In genomic region chr11:66472054-66472453, GRCh38 we compare ENCODE assay signal across 1 cellular context.
TF ChIP-seq lines count a peak whose summit lies in the region.

No MANE protein-coding gene starts in this region.

TF ChIP-seq in K562, 482 proteins besides CTCF, POLR2A, EP300 and RAD21:
- no peak for TF ChIP-seq HMGN3 (IDR thresholded peaks at IDR 0.05; ENCODE audit: borderline replicate concordance, extremely low read depth, insufficient read length, low read depth, low read length)
- TF ChIP-seq ZBTB49 (CRISPR knock-in tag; IDR thresholded peaks at IDR 0.05; ENCODE audit: borderline replicate concordance), result no peak
- peak; percentile 59 for TF ChIP-seq EGR1 (conservative IDR thresholded peaks at IDR 0.05)
- TF ChIP-seq, protein P1, sequence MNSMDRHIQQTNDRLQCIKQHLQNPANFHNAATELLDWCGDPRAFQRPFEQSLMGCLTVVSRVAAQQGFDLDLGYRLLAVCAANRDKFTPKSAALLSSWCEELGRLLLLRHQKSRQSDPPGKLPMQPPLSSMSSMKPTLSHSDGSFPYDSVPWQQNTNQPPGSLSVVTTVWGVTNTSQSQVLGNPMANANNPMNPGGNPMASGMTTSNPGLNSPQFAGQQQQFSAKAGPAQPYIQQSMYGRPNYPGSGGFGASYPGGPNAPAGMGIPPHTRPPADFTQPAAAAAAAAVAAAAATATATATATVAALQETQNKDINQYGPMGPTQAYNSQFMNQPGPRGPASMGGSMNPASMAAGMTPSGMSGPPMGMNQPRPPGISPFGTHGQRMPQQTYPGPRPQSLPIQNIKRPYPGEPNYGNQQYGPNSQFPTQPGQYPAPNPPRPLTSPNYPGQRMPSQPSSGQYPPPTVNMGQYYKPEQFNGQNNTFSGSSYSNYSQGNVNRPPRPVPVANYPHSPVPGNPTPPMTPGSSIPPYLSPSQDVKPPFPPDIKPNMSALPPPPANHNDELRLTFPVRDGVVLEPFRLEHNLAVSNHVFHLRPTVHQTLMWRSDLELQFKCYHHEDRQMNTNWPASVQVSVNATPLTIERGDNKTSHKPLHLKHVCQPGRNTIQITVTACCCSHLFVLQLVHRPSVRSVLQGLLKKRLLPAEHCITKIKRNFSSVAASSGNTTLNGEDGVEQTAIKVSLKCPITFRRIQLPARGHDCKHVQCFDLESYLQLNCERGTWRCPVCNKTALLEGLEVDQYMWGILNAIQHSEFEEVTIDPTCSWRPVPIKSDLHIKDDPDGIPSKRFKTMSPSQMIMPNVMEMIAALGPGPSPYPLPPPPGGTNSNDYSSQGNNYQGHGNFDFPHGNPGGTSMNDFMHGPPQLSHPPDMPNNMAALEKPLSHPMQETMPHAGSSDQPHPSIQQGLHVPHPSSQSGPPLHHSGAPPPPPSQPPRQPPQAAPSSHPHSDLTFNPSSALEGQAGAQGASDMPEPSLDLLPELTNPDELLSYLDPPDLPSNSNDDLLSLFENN (IDR thresholded peaks at IDR 0.05; ENCODE audit: low read depth in 2 of 2, low read length in 2 of 2), result no peak
- TF ChIP-seq MYBL2 (IDR thresholded peaks at IDR 0.05; ENCODE audit: low read depth), result no peak
- TF ChIP-seq MYBL2 (CRISPR knock-in tag; IDR thresholded peaks at IDR 0.05; ENCODE audit: borderline replicate concordance), result no peak
- peak; percentile 79 for TF ChIP-seq CBFA2T3 (IDR thresholded peaks at IDR 0.05)
- TF ChIP-seq ERF (CRISPR knock-in tag; IDR thresholded peaks at IDR 0.05), result no peak
- TF ChIP-seq CBFA2T2 (conservative IDR thresholded peaks at IDR 0.05), result peak; percentile 69
- TF ChIP-seq TRIM24 (IDR thresholded peaks at IDR 0.05), result no peak
- no peak for TF ChIP-seq FOXP1 (CRISPR knock-in tag; IDR thresholded peaks at IDR 0.05)
- no peak for TF ChIP-seq TOE1 (IDR thresholded peaks at IDR 0.05; ENCODE audit: borderline replicate concordance)
- no peak for TF ChIP-seq TOE1 (CRISPR knock-in tag; IDR thresholded peaks at IDR 0.05; ENCODE audit: borderline replicate concordance, low read depth)
